In genomic region chr21:42614811-42615342, GRCh38 we compare ENCODE assay signal across 8 cellular contexts. TPM values are rescaled to one million over a fixed set of nuclear protein-coding genes. Genes with fewer than 3 reads are reported as not detected.
DNase-seq lines count a peak whose midpoint lies in the region; ATAC-seq and TF ChIP-seq lines count a peak whose summit lies in the region.

No MANE protein-coding gene starts in this region.

- H3K27me3 ChIP-seq in trophoblast cell (ENCODE audit: insufficient read depth, low read length) (no peaks in the 10 kb centered on the region), ascending aorta (no peaks in the 10 kb centered on the region)

- TF ChIP-seq CTCF in MCF 10A (IDR thresholded peaks at IDR 0.05; ENCODE audit: unreplicated experiment) (no peak), ascending aorta (IDR thresholded peaks at IDR 0.05) (no peak)

- H3K23ac ChIP-seq in trophoblast cell (ENCODE audit: low read length): peak overlapping the region; percentile 95

- no peak overlapping the region for H3K4ac ChIP-seq in trophoblast cell (ENCODE audit: low read depth, low read length)

- peak overlapping the region; percentile 20 for H4K91ac ChIP-seq in trophoblast cell (ENCODE audit: low read depth, low read length)

- DNase-seq in DMS53 (lab: John Stamatoyannopoulos, UW) (peak; percentile 57), DMS53 treated with DMSO at 0.1 percent for 48 hours (lab: John Stamatoyannopoulos, UW; ENCODE audit: unreplicated experiment) (no peak), T-helper 17 cell (peak; percentile 32 to 36 (median 34)), MCF 10A (ENCODE audit: unreplicated experiment) (peak; percentile 85), trophoblast cell (peak; percentile 79 to 94), ascending aorta (ENCODE audit: low spot score in 2 of 2) (no peak)

- H3K36me3 Mint-ChIP-seq in T-helper 17 cell (ENCODE audit: low read depth): no peaks in the 10 kb centered on the region
- no peaks in the 10 kb centered on the region for H3K36me3 Mint-ChIP-seq in MCF 10A (ENCODE audit: insufficient read depth, unreplicated experiment)

- no TSS peak for BruUV-seq in MCF 10A (replicated peaks; lab: Mats Ljungman, UMichigan)

- no peaks in the 10 kb centered on the region for H3K9me3 ChIP-seq in T-helper 17 cell (ENCODE audit: control insufficient read depth, low read length, poor library complexity, severe bottlenecking)
- peaks cover 7% of the 10 kb centered on the region for H3K9me3 ChIP-seq in trophoblast cell (ENCODE audit: insufficient read depth, low read depth, low read length)
- no peaks in the 10 kb centered on the region for H3K9me3 ChIP-seq in ascending aorta

- POLR2A ChIA-PET in MCF 10A (lab: Yijun Ruan, JAX): no interaction called here

- no peaks in the 10 kb centered on the region for H3K79me2 ChIP-seq in trophoblast cell (ENCODE audit: control insufficient read depth, insufficient read depth, low read length, poor library complexity)

- H3K36me3 ChIP-seq in trophoblast cell (ENCODE audit: control insufficient read depth in 1 of 2, insufficient read depth in 2 of 2, low read length in 2 of 2) (no peaks in the 10 kb centered on the region), ascending aorta (no peaks in the 10 kb centered on the region)

- peak overlapping the region; percentile 0 for H3K4me2 ChIP-seq in trophoblast cell (ENCODE audit: low read length)

- H2AFZ ChIP-seq in trophoblast cell (ENCODE audit: insufficient read depth, low read length, poor library complexity): no peak overlapping the region

- H3K9me3 Mint-ChIP-seq in MCF 10A (ENCODE audit: unreplicated experiment): no peaks in the 10 kb centered on the region

- H4K12ac ChIP-seq in trophoblast cell (ENCODE audit: low read depth, low read length): no peak overlapping the region

- no CpG with 5 or more reads among the region's 14 CpGs for WGBS in trophoblast cell (ENCODE audit: extremely low coverage, insufficient coverage, insufficient read length)

- intact Hi-C loops in MCF 10A (cut with micrococcal nuclease): no loop called here
- intact Hi-C loops in ascending aorta (cut with DNase I): no loop called here

- H3K27ac ChIP-seq in trophoblast cell (ENCODE audit: low read depth, low read length): peak overlapping the region; percentile 12
- H3K27ac ChIP-seq in ascending aorta: no peak overlapping the region

- H3K4me1 Mint-ChIP-seq in T-helper 17 cell: peaks cover 7% of the 10 kb centered on the region
- H3K4me1 Mint-ChIP-seq in MCF 10A (ENCODE audit: insufficient read depth, unreplicated experiment): no peaks in the 10 kb centered on the region

- H2AK5ac ChIP-seq in trophoblast cell (ENCODE audit: low read length): no peak overlapping the region

- H4K8ac ChIP-seq in trophoblast cell (ENCODE audit: low read depth, low read length): no peak overlapping the region

- H3K27me3 Mint-ChIP-seq in T-helper 17 cell (peaks cover 10% of the 10 kb centered on the region), MCF 10A (ENCODE audit: insufficient read depth, unreplicated experiment) (peaks cover 21% of the 10 kb centered on the region)

- H3K79me1 ChIP-seq in trophoblast cell (ENCODE audit: low read length): peaks cover 3% of the 10 kb centered on the region

- H3K14ac ChIP-seq in trophoblast cell (ENCODE audit: low read length): no peak overlapping the region

- H2BK5ac ChIP-seq in trophoblast cell (ENCODE audit: low read depth, low read length, poor library complexity): no peak overlapping the region

- H2BK12ac ChIP-seq in trophoblast cell (ENCODE audit: low read length): no peak overlapping the region

- peak overlapping the region; percentile 57 for H3K4me3 ChIP-seq in trophoblast cell (ENCODE audit: low read depth, low read length)
- no peak overlapping the region for H3K4me3 ChIP-seq in ascending aorta

- H3K18ac ChIP-seq in trophoblast cell (ENCODE audit: low read length): no peak overlapping the region

- CTCF ChIA-PET in MCF 10A (lab: Yijun Ruan, JAX): interaction anchor here (0.6 kb wide), 1 partner anchor 37 kb away, joined by 5 read pairs; no protein-coding TSS in a partner anchor

- no peak overlapping the region for H3K27ac Mint-ChIP-seq in T-helper 17 cell
- no peak overlapping the region for H3K27ac Mint-ChIP-seq in MCF 10A (ENCODE audit: low read depth, unreplicated experiment)

- ATAC-seq in T-helper 17 cell (peak; percentile 79), GM21381 (IDR thresholded peaks at IDR 0.05; ENCODE audit: unreplicated experiment) (no peak), HG02571 (IDR thresholded peaks at IDR 0.05; ENCODE audit: unreplicated experiment) (no peak)

- H3K4me1 ChIP-seq in trophoblast cell (ENCODE audit: control insufficient read depth in 1 of 2, insufficient read depth in 2 of 2, low read length in 2 of 2) (peaks cover 3 to 13% of the 10 kb centered on the region in 2 experiments), ascending aorta (no peaks in the 10 kb centered on the region)

- H3K4me3 Mint-ChIP-seq in T-helper 17 cell: no peak overlapping the region
- H3K4me3 Mint-ChIP-seq in MCF 10A (ENCODE audit: unreplicated experiment): no peak overlapping the region

- H3K9ac ChIP-seq in trophoblast cell (ENCODE audit: low read length): no peak overlapping the region

- no peak overlapping the region for H2BK120ac ChIP-seq in trophoblast cell (ENCODE audit: insufficient read depth, low read length, poor library complexity)

RNA-seq across cellular contexts. Expression of gene PDE9A, which starts 38.5 kb away (rescaled TPM):
- total RNA-seq in T-helper 17 cell (1 to 10 TPM; 4.9 to 6.6 TPM), MCF 10A (2022) (not detected in 2 replicates), ascending aorta (2.2 TPM)
- polyA plus RNA-seq in trophoblast cell (2013): 17.4 and 18.5 TPM in 2 replicates

Comparison
In these comparisons a context has a peak if more than half of its experiments do, and no peak if none do; other contexts are left out.
1. DNase-seq: peak in DMS53 (single experiment), T-helper 17 cell (3 of 3), MCF 10A (single experiment) and trophoblast cell (2 of 2); none in DMS53 treated with DMSO at 0.1 percent for 48 hours (single experiment) and ascending aorta (0 of 2).